8 cellular contexts compared by ENCODE assay signal in genomic region chr21:34986561-34987533, GRCh38.
A peak's percentile ranks its signal among the peaks of the same experiment; 100 is the strongest.
DNase-seq lines count a peak whose midpoint lies in the region; ATAC-seq lines count a peak whose summit lies in the region.

No MANE protein-coding gene starts in this region.

- H3K79me2 ChIP-seq in ACC112 (ENCODE audit: control insufficient read depth, insufficient read depth, low read length, unreplicated experiment): no peaks in the 10 kb centered on the region

- peak overlapping the region; percentile 28 for H3K4me3 ChIP-seq in ACC112 (ENCODE audit: low read depth, low read length)

- H3K36me3 ChIP-seq in ACC112 (ENCODE audit: insufficient read depth, low read length): no peaks in the 10 kb centered on the region

- peaks cover 45% of the 10 kb centered on the region for H3K4me1 ChIP-seq in ACC112 (ENCODE audit: control insufficient read depth, insufficient read depth, low read length, unreplicated experiment)

- DNase-seq in activated CD8-positive, alpha-beta memory T cell treated with anti-CD3 and anti-CD28 coated beads for 24 hours: peak; percentile 91
- DNase-seq in glomerular visceral epithelial cell (ENCODE audit: extremely low spot score) (peak; percentile 60), NCI-H1436 treated with DMSO at 0.1 percent for 48 hours (lab: John Stamatoyannopoulos, UW) (no peak), NCI-H1694 treated with DMSO at 0.1 percent for 48 hours (lab: John Stamatoyannopoulos, UW) (no peak)
- DNase-seq in stimulated activated CD4-positive, alpha-beta T cell treated with anti-CD3 and anti-CD28 coated beads, TNF-alpha, amount 100 ng/mL, for 24 hours (ENCODE audit: low read depth in 3 of 3): peak; percentile 40 to 74 (median 73)

- peak overlapping the region; percentile 39 for H2AFZ ChIP-seq in ACC112 (ENCODE audit: low read length, unreplicated experiment)

- ATAC-seq in GM19452 (IDR thresholded peaks at IDR 0.05; ENCODE audit: unreplicated experiment) (peak; percentile 63), HG03565 (IDR thresholded peaks at IDR 0.05; ENCODE audit: unreplicated experiment) (peak; percentile 59)

- no peaks in the 10 kb centered on the region for H3K27me3 ChIP-seq in ACC112 (ENCODE audit: insufficient read depth, low read length)

- peak overlapping the region; percentile 16; the same call in 1 of the 2 replicates for H3K27ac ChIP-seq in ACC112 (ENCODE audit: low read depth, low read length)

Comparison
In these comparisons a context has a peak if more than half of its experiments do, and no peak if none do; other contexts are left out.
1. DNase-seq: peak in activated CD8-positive, alpha-beta memory T cell treated with anti-CD3 and anti-CD28 coated beads for 24 hours (single experiment), glomerular visceral epithelial cell (single experiment) and stimulated activated CD4-positive, alpha-beta T cell treated with anti-CD3 and anti-CD28 coated beads, TNF-alpha, amount 100 ng/mL, for 24 hours (3 of 3); none in NCI-H1436 treated with DMSO at 0.1 percent for 48 hours (single experiment) and NCI-H1694 treated with DMSO at 0.1 percent for 48 hours (single experiment).